Comparison of ENCODE assay signal across 13 cellular contexts in the genomic region with DNA sequence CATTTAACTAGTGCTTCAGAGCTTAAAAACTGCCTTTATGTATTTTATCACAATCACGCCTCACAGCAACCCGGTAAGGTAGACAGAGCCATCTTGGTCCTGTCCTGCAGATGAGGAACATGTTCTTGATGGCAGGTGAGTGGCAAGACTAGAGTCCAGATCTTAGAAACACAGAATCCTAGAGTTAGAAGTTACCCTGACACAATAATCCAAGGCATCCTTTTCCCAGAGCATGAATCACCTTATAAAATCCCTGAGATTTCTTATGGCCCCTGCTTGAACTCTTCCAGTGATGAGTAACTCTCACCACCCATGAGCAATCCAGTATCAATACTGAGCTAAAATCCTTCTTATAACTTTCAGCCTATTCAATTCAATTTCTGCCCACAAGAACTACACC. TPM values are rescaled to one million over a fixed set of nuclear protein-coding genes. Genes with fewer than 3 reads are reported as not detected.
DNase-seq lines count a peak whose midpoint lies in the region; ATAC-seq and TF ChIP-seq lines count a peak whose summit lies in the region.
"Had no signal": no experiment of that assay in that cellular context is flagged by ENCODE, and none has a peak within 500 bp of the region (broad histone marks: within the 10 kb centered on the region; RNA-seq: fewer than 3 reads in every experiment).

No MANE protein-coding gene starts in this region.

- no peaks in the 10 kb centered on the region for H3K9me3 ChIP-seq in PC-3 (ENCODE audit: low read length)

- peak; percentile 96 for ATAC-seq in PC-3
- peak; percentile 51 for ATAC-seq in esophagus mucosa
- ATAC-seq in GM21526 (IDR thresholded peaks at IDR 0.05; ENCODE audit: low FRiP score, unreplicated experiment): no peak

- CTCF ChIA-PET in PC-3 (lab: Charles Lee): no interaction called here

- POLR2A ChIA-PET in PC-3 (lab: Charles Lee; ENCODE audit: unreplicated experiment): interaction anchor here (0.6 to 0.7 kb wide), 2 partner anchors 20 to 181 kb away, joined by 3 to 5 read pairs; no protein-coding TSS in a partner anchor

- H3K9me2 ChIP-seq in PC-3 (replicated peaks; ENCODE audit: low read length): no peaks in the 10 kb centered on the region

- no peaks in the 10 kb centered on the region for H3K27me3 ChIP-seq in PC-3 (ENCODE audit: low read length)

- H3K79me2 ChIP-seq in PC-3 (ENCODE audit: low read length): no peaks in the 10 kb centered on the region

- peaks cover 4% of the 10 kb centered on the region for H3F3A ChIP-seq in PC-3 (ENCODE audit: low read length, unreplicated experiment)

- H3K36me3 ChIP-seq in PC-3 (ENCODE audit: low read depth, low read length): no peaks in the 10 kb centered on the region

- intact Hi-C loops in PC-3 (cut with micrococcal nuclease): loop anchor here (1.0 kb wide), 1 partner anchor 20 kb away; no protein-coding TSS in a partner anchor

- peak; percentile 64 for DNase-seq in GM04503 (ENCODE audit: low read depth)
- DNase-seq in PC-3: peak; percentile 95
- DNase-seq in retinal pigment epithelial cell (ENCODE audit: low read depth): peak; percentile 71
- DNase-seq in NAMALWA (ENCODE audit: low spot score): no peak
- no peak for DNase-seq in NCI-H1930 (lab: John Stamatoyannopoulos, UW)
- DNase-seq: mesendoderm, NCI-H2029 treated with DMSO at 0.1 percent for 48 hours, RPMI8226, substantia nigra had no signal

- H3K9ac ChIP-seq in PC-3 (ENCODE audit: low read length): peak overlapping the region; percentile 63

- peak overlapping the region; percentile 64 for H3K4me2 ChIP-seq in PC-3 (ENCODE audit: low read length)

- no peaks in the 10 kb centered on the region for H4K20me1 ChIP-seq in PC-3 (ENCODE audit: low read length)

- H2AFZ ChIP-seq in PC-3 (ENCODE audit: low read length): peak overlapping the region; percentile 29

- peak overlapping the region; percentile 6; the same call in 1 of the 2 replicates for H3K4me3 ChIP-seq in PC-3 (ENCODE audit: low read length)
- H3K4me3 ChIP-seq in retinal pigment epithelial cell (ENCODE audit: low read length): no peak overlapping the region

- TF ChIP-seq CTCF in PC-3 (conservative IDR thresholded peaks at IDR 0.05; ENCODE audit: low read depth, low read length) (no peak), retinal pigment epithelial cell (conservative IDR thresholded peaks at IDR 0.05; ENCODE audit: low read depth, low read length) (no peak)

- BruUV-seq in PC-3 (replicated peaks; lab: Mats Ljungman, UMichigan): no TSS peak

- H3K4me1 ChIP-seq in PC-3 (ENCODE audit: insufficient read depth, low read length): peaks cover 35% of the 10 kb centered on the region

- peak overlapping the region; percentile 89 for H3K27ac ChIP-seq in PC-3 (ENCODE audit: low read length)

RNA-seq across cellular contexts. Expression of a gene that starts 16.9 kb away (rescaled TPM):
- 0.62 and 0.98 TPM in 2 replicates for total RNA-seq in PC-3 (2014; rRNA removed)
- 0.60 TPM for total RNA-seq in esophagus mucosa
- total RNA-seq: G401 had no signal

RNA-seq across cellular contexts. Expression of a gene that starts 33.7 kb away (rescaled TPM):
- total RNA-seq in PC-3 (2014; rRNA removed): 102 and 159 TPM in 2 replicates
- 24.9 TPM for total RNA-seq in esophagus mucosa

RNA-seq across cellular contexts. Expression of a gene that starts 45.8 kb away (rescaled TPM):
- total RNA-seq in PC-3 (2014; rRNA removed) (0.36 TPM in 1 of 2 replicates, not detected in the other), esophagus mucosa (0.92 TPM)
- total RNA-seq: G401, HT-29 had no signal

RNA-seq across cellular contexts. Expression of a gene that starts 59.3 kb away (rescaled TPM):
- total RNA-seq in PC-3 (2014; rRNA removed) (0.17 and 1.1 TPM in 2 replicates), esophagus mucosa (not detected)
- total RNA-seq: G401, HT-29 had no signal

Comparison
In these comparisons a context has a peak if more than half of its experiments do, and no peak if none do; other contexts are left out.
1. DNase-seq: peak in GM04503 (single experiment), PC-3 (single experiment) and retinal pigment epithelial cell (single experiment); none in NAMALWA (single experiment) and NCI-H1930 (0 of 2).